Comparison of ENCODE assay signal across 20 cellular contexts in the genomic region with DNA sequence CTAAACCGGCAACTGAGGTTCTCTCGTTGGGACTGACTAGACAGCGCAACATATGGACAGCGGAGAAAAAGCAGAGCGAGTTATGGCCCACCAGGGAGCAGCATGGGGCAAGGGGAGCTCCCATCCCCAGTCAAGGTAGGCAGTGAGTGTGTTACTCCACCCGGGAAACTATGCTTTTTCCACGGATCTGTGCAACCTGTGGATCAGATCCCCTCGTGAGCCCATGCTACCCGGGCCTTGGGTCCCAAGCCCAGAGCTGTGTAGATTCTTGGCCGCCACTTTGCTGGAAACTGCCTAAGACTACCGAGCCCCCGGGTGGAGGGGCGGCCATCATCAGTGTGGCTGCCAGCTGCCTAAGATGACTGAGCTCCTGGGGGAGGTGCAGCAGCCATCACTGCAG.
DNase-seq lines count a peak whose midpoint lies in the region; ATAC-seq and TF ChIP-seq lines count a peak whose summit lies in the region.
"Had no signal": no experiment of that assay in that cellular context is flagged by ENCODE, and none has a peak within 500 bp of the region (broad histone marks: within the 10 kb centered on the region; RNA-seq: fewer than 3 reads in every experiment).

No MANE protein-coding gene starts in this region.

- H3K27me3 ChIP-seq in OCI-LY1 (ENCODE audit: insufficient read depth, low read length) (no peaks in the 10 kb centered on the region), neuronal stem cell (ENCODE audit: control insufficient read depth in 3 of 3, insufficient read depth in 3 of 3, low read depth in 1 of 3, low read length in 3 of 3) (no peaks in the 10 kb centered on the region), dorsolateral prefrontal cortex (peaks cover 0 to 4% (median 0%) of the 10 kb centered on the region in 45 donors)
- H3K27me3 ChIP-seq: neural progenitor cell, vagina had no signal

- H2BK15ac ChIP-seq in neuronal stem cell (ENCODE audit: low read length) = no peak overlapping the region

- H3K27ac ChIP-seq in OCI-LY1 (ENCODE audit: low read depth, low read length, poor library complexity, severe bottlenecking) = no peak overlapping the region
- no peak overlapping the region for H3K27ac ChIP-seq in neuronal stem cell (replicated peaks; ENCODE audit: low read length)
- no peak overlapping the region for H3K27ac ChIP-seq in dorsolateral prefrontal cortex
- H3K27ac ChIP-seq: coronary artery, neural progenitor cell, psoas muscle, vagina had no signal

- H2BK12ac ChIP-seq in neuronal stem cell (ENCODE audit: low read length) = no peak overlapping the region

- DNase-seq in Daoy (ENCODE audit: low read depth) (peak; percentile 9), NCI-H1694 treated with DMSO at 0.1 percent for 48 hours (lab: John Stamatoyannopoulos, UW) (peak; percentile 58), neuronal stem cell (ENCODE audit: low spot score) (no peak), dorsolateral prefrontal cortex (no peak), head of caudate nucleus (no peak)
- no peak for DNase-seq in activated naive CD4-positive, alpha-beta T cell treated with anti-CD3 and anti-CD28 coated beads, Interleukin-2, amount 50 U/mL, for 72 hours (ENCODE audit: low spot score in 2 of 2)
- DNase-seq: activated CD8-positive, alpha-beta memory T cell treated with anti-CD3 and anti-CD28 coated beads for 24 hours; activated naive CD4-positive, alpha-beta T cell; activated T-cell treated with anti-CD3 and anti-CD28 coated beads, Interleukin-2, amount 50 U/mL, for 24 hours; NCI-H2029; NCI-H510A treated with DMSO at 0.1 percent for 48 hours; psoas muscle; stimulated activated CD4-positive, alpha-beta T cell treated with anti-CD3 and anti-CD28 coated beads, Interleukin-1b, Interleukin-23, amount 100 ng/mL, for 48 hours; T-cell had no signal

- H2BK5ac ChIP-seq in neuronal stem cell (ENCODE audit: low read length) = no peak overlapping the region

- H4K20me1 ChIP-seq in OCI-LY1 (ENCODE audit: insufficient read depth, low read length) = no peaks in the 10 kb centered on the region

- intact Hi-C loops in dorsolateral prefrontal cortex (cut with DNase I) = no loop called here
- intact Hi-C loops in head of caudate nucleus (cut with DNase I) = no loop called here

- H3K9me3 Mint-ChIP-seq in activated naive CD4-positive, alpha-beta T cell treated with anti-CD3 and anti-CD28 coated beads, Interleukin-2, amount 50 U/mL, for 72 hours = peaks cover 6 to 11% of the 10 kb centered on the region in 2 donors

- H3K36me3 Mint-ChIP-seq in activated naive CD4-positive, alpha-beta T cell treated with anti-CD3 and anti-CD28 coated beads, Interleukin-2, amount 50 U/mL, for 72 hours = peaks cover 0 to 6% of the 10 kb centered on the region in 2 donors
- H3K36me3 Mint-ChIP-seq: neural progenitor cell; stimulated activated effector memory CD8-positive, alpha-beta T cell treated with anti-CD3 and anti-CD28 coated beads, Interleukin-12 subunit alpha, Interleukin-12 subunit beta, amount 100 ng/mL, for 72 hours; T-cell had no signal

- no peak overlapping the region for H3K18ac ChIP-seq in neuronal stem cell (ENCODE audit: low read length)

- H3K14ac ChIP-seq in neuronal stem cell (ENCODE audit: low read length) = no peak overlapping the region

- H3K9me3 ChIP-seq in OCI-LY1 (ENCODE audit: low read length) = no peaks in the 10 kb centered on the region
- no peaks in the 10 kb centered on the region for H3K9me3 ChIP-seq in neuronal stem cell (replicated peaks in 1 of 2; ENCODE audit: control insufficient read depth in 2 of 2, insufficient read depth in 1 of 2, low read depth in 1 of 2, low read length in 2 of 2)
- H3K9me3 ChIP-seq: psoas muscle, vagina had no signal

- peak; percentile 16; the same call in 1 of the 2 replicates for TF ChIP-seq CTCF in OCI-LY1 (IDR thresholded peaks at IDR 0.05; ENCODE audit: low read length)
- TF ChIP-seq CTCF in dorsolateral prefrontal cortex (IDR thresholded peaks at IDR 0.05 in 54 of 56, conservative IDR thresholded peaks at IDR 0.05 in 2 of 56; ENCODE audit: low read depth in 1 of 56, partially characterized antibody in 56 of 56) = no peak

- no peak overlapping the region for H2AK5ac ChIP-seq in neuronal stem cell (ENCODE audit: low read depth, low read length)

- WGBS in neuronal stem cell (ENCODE audit: extremely low coverage in 2 of 2, insufficient read length in 2 of 2, insufficient replicate concordance in 1 of 2), 2 donors = no CpG with 5 or more reads among the region's 13 CpGs

- no peaks in the 10 kb centered on the region for H3F3A ChIP-seq in OCI-LY1 (ENCODE audit: insufficient read depth, low read length)

- no peak overlapping the region for H4K91ac ChIP-seq in neuronal stem cell (ENCODE audit: low read depth, low read length, poor library complexity)

- H3K9ac ChIP-seq in OCI-LY1 (ENCODE audit: low read length) (no peak overlapping the region), neuronal stem cell (ENCODE audit: low read depth, low read length, poor library complexity) (no peak overlapping the region)
- H3K9ac ChIP-seq: neural progenitor cell had no signal

- H3K79me1 ChIP-seq in neuronal stem cell (ENCODE audit: low read depth, low read length) = no peaks in the 10 kb centered on the region

- no peak overlapping the region for H3K23ac ChIP-seq in neuronal stem cell (ENCODE audit: low read depth, low read length, poor library complexity)

- no peak overlapping the region for H3K4ac ChIP-seq in neuronal stem cell (ENCODE audit: low read length)

- no peak overlapping the region for H2AFZ ChIP-seq in OCI-LY1 (ENCODE audit: low read length)
- H2AFZ ChIP-seq in neuronal stem cell (ENCODE audit: low read length) = peak overlapping the region; percentile 17
- H2AFZ ChIP-seq: neural progenitor cell had no signal

- H3K36me3 ChIP-seq in OCI-LY1 (ENCODE audit: insufficient read depth, low read length) (no peaks in the 10 kb centered on the region), neuronal stem cell (replicated peaks in 1 of 2; ENCODE audit: control insufficient read depth in 2 of 2, insufficient read depth in 2 of 2, low read length in 2 of 2) (no peaks in the 10 kb centered on the region)
- H3K36me3 ChIP-seq: neural progenitor cell, vagina had no signal

- H3K4me1 ChIP-seq in OCI-LY1 (ENCODE audit: insufficient read depth, low read length, severe bottlenecking) = no peaks in the 10 kb centered on the region
- no peaks in the 10 kb centered on the region for H3K4me1 ChIP-seq in neuronal stem cell (ENCODE audit: control insufficient read depth in 2 of 2, insufficient read depth in 1 of 2, low read depth in 1 of 2, low read length in 2 of 2)
- H3K4me1 ChIP-seq: neural progenitor cell, psoas muscle, vagina had no signal

- no peak for ATAC-seq in activated naive CD4-positive, alpha-beta T cell treated with anti-CD3 and anti-CD28 coated beads, Interleukin-2, amount 50 U/mL, for 72 hours
- ATAC-seq: psoas muscle; stimulated activated effector memory CD8-positive, alpha-beta T cell treated with anti-CD3 and anti-CD28 coated beads, Interleukin-12 subunit alpha, Interleukin-12 subunit beta, amount 100 ng/mL, for 72 hours; T-cell had no signal

- no peak overlapping the region for H3K4me2 ChIP-seq in OCI-LY1 (ENCODE audit: low read length)
- H3K4me2 ChIP-seq in neuronal stem cell (ENCODE audit: insufficient read depth, low read length, poor library complexity, severe bottlenecking) = no peak overlapping the region
- H3K4me2 ChIP-seq: neural progenitor cell had no signal

- no peaks in the 10 kb centered on the region for H3K9me2 ChIP-seq in OCI-LY1 (ENCODE audit: low read depth, low read length)

- no peak overlapping the region for H4K8ac ChIP-seq in neuronal stem cell (ENCODE audit: low read depth, low read length)

- H3K4me3 ChIP-seq in OCI-LY1 (ENCODE audit: low read depth, low read length, poor library complexity, severe bottlenecking) (no peak overlapping the region), neuronal stem cell (ENCODE audit: low read length in 2 of 2) (no peak overlapping the region), dorsolateral prefrontal cortex (no peak overlapping the region)
- H3K4me3 ChIP-seq: coronary artery, lung, neural progenitor cell, psoas muscle, vagina had no signal

- H3K79me2 ChIP-seq in OCI-LY1 (ENCODE audit: insufficient read depth, low read length) = no peaks in the 10 kb centered on the region

- no peak overlapping the region for H3K27ac Mint-ChIP-seq in activated naive CD4-positive, alpha-beta T cell treated with anti-CD3 and anti-CD28 coated beads, Interleukin-2, amount 50 U/mL, for 72 hours
- H3K27ac Mint-ChIP-seq: activated T-cell treated with anti-CD3 and anti-CD28 coated beads, Interleukin-2, amount 50 U/mL, for 24 hours; neural progenitor cell; stimulated activated effector memory CD8-positive, alpha-beta T cell treated with anti-CD3 and anti-CD28 coated beads, Interleukin-12 subunit alpha, Interleukin-12 subunit beta, amount 100 ng/mL, for 72 hours; T-cell had no signal

- no peak overlapping the region for H2BK120ac ChIP-seq in neuronal stem cell (ENCODE audit: low read depth, low read length)

Comparison
In these comparisons a context has a peak if more than half of its experiments do, and no peak if none do; other contexts are left out.
1. DNase-seq: peak in Daoy (single experiment) and NCI-H1694 treated with DMSO at 0.1 percent for 48 hours (single experiment); none in neuronal stem cell (single experiment), dorsolateral prefrontal cortex (0 of 10), activated naive CD4-positive, alpha-beta T cell treated with anti-CD3 and anti-CD28 coated beads, Interleukin-2, amount 50 U/mL, for 72 hours (0 of 2) and head of caudate nucleus (0 of 42).